1 cellular context compared by ENCODE assay signal in genomic region chr2:101766871-101767739, GRCh38.
TF ChIP-seq lines count a peak whose summit lies in the region.

No MANE protein-coding gene starts in this region.

TF ChIP-seq in HepG2, 621 proteins besides CTCF, POLR2A, EP300 and RAD21 (continued from another document and continues in another):
- TF ChIP-seq BCL3 (CRISPR knock-in tag; IDR thresholded peaks at IDR 0.05) (no peak), TFDP1 (CRISPR knock-in tag; IDR thresholded peaks at IDR 0.05; ENCODE audit: borderline replicate concordance) (peak; percentile 26; the same call in 1 of the 2 replicates), RXRB (CRISPR knock-in tag; IDR thresholded peaks at IDR 0.05; ENCODE audit: borderline replicate concordance) (peak; percentile 60; the same call in 1 of the 2 replicates), PHB2 (IDR thresholded peaks at IDR 0.05; ENCODE audit: partially characterized antibody) (no peak), ZNF33A (CRISPR knock-in tag; IDR thresholded peaks at IDR 0.05; ENCODE audit: borderline replicate concordance) (no peak), ZNF792 (CRISPR knock-in tag; IDR thresholded peaks at IDR 0.05) (0 out of 2 replicates have a peak, but pooled peaks have one; percentile 20), GATA4 (IDR thresholded peaks at IDR 0.05; ENCODE audit: borderline replicate concordance, low read depth) (peak; percentile 83), ZSCAN20 (CRISPR knock-in tag; IDR thresholded peaks at IDR 0.05; ENCODE audit: borderline replicate concordance) (peak; percentile 75), SSRP1 (CRISPR knock-in tag; IDR thresholded peaks at IDR 0.05) (no peak), ZNF589 (CRISPR knock-in tag; conservative IDR thresholded peaks at IDR 0.05) (no peak), SUZ12 (IDR thresholded peaks at IDR 0.05; ENCODE audit: low read depth, low read length) (no peak), MEIS2 (CRISPR knock-in tag; IDR thresholded peaks at IDR 0.05) (peak; percentile 85), ETV6 (CRISPR knock-in tag; conservative IDR thresholded peaks at IDR 0.05) (no peak), GRHL1 (CRISPR knock-in tag; conservative IDR thresholded peaks at IDR 0.05) (no peak), NKX3-1 (CRISPR knock-in tag; IDR thresholded peaks at IDR 0.05) (0 out of 2 replicates have a peak, but pooled peaks have one; percentile 47), ZNF83 (CRISPR knock-in tag; IDR thresholded peaks at IDR 0.05; ENCODE audit: borderline replicate concordance) (no peak), ZBTB3 (CRISPR knock-in tag; IDR thresholded peaks at IDR 0.05; ENCODE audit: borderline replicate concordance, low read depth) (no peak; the same call in 1 of the 2 replicates), ZNF337 (CRISPR knock-in tag; IDR thresholded peaks at IDR 0.05; ENCODE audit: borderline replicate concordance, low read depth) (no peak), MAFK (conservative IDR thresholded peaks at IDR 0.05 in 1 of 2, IDR thresholded peaks at IDR 0.05 in 1 of 2; ENCODE audit: low read length in 2 of 2) (peak; percentile 37 to 41; a peak in 2 of 4 replicates), NR2F2 (IDR thresholded peaks at IDR 0.05; ENCODE audit: borderline replicate concordance, low read depth) (peak; percentile 79; the same call in 1 of the 2 replicates), ZNF749 (CRISPR knock-in tag; IDR thresholded peaks at IDR 0.05; ENCODE audit: borderline replicate concordance) (no peak), ZBTB40 (IDR thresholded peaks at IDR 0.05) (no peak), ZBTB40 (CRISPR knock-in tag; IDR thresholded peaks at IDR 0.05) (no peak), GLI4 (CRISPR knock-in tag; IDR thresholded peaks at IDR 0.05; ENCODE audit: borderline replicate concordance) (no peak), FOXO4 (CRISPR knock-in tag; conservative IDR thresholded peaks at IDR 0.05) (no peak), ZNF564 (CRISPR knock-in tag; IDR thresholded peaks at IDR 0.05) (no peak), ZNF615 (CRISPR knock-in tag; IDR thresholded peaks at IDR 0.05; ENCODE audit: borderline replicate concordance) (no peak), ELK4 (CRISPR knock-in tag; IDR thresholded peaks at IDR 0.05; ENCODE audit: borderline replicate concordance) (no peak), ZMYM2 (CRISPR knock-in tag; IDR thresholded peaks at IDR 0.05) (no peak), FOXP1 (IDR thresholded peaks at IDR 0.05) (0 out of 2 replicates have a peak, but pooled peaks have one; percentile 24), FOXP1 (CRISPR knock-in tag; IDR thresholded peaks at IDR 0.05) (peak; percentile 84), JUN (CRISPR knock-in tag; IDR thresholded peaks at IDR 0.05) (0 out of 2 replicates have a peak, but pooled peaks have one; percentile 61), ZMAT5 (CRISPR knock-in tag; IDR thresholded peaks at IDR 0.05; ENCODE audit: borderline replicate concordance, low read depth) (no peak), ATF3 (CRISPR knock-in tag; IDR thresholded peaks at IDR 0.05) (peak; percentile 16; the same call in 1 of the 2 replicates), KLF9 (CRISPR knock-in tag; IDR thresholded peaks at IDR 0.05; ENCODE audit: low read depth) (0 out of 2 replicates have a peak, but pooled peaks have one; percentile 36), SPEN (CRISPR knock-in tag; IDR thresholded peaks at IDR 0.05; ENCODE audit: low read depth) (no peak; the same call in 1 of the 2 replicates), THAP11 (CRISPR knock-in tag; IDR thresholded peaks at IDR 0.05) (peak; percentile 51), TGIF2 (CRISPR knock-in tag; IDR thresholded peaks at IDR 0.05) (peak; percentile 84; the same call in 1 of the 2 replicates), SP2 (CRISPR knock-in tag; IDR thresholded peaks at IDR 0.05) (no peak), FOXA1 (IDR thresholded peaks at IDR 0.05) (no peak), FOXA1 (CRISPR knock-in tag; IDR thresholded peaks at IDR 0.05) (peak; percentile 65; the same call in 1 of the 2 replicates), ZNF251 (CRISPR knock-in tag; IDR thresholded peaks at IDR 0.05) (no peak), EZH2 (conservative IDR thresholded peaks at IDR 0.05; ENCODE audit: low read depth, low read length) (no peak), ZNF292 (CRISPR knock-in tag; IDR thresholded peaks at IDR 0.05; ENCODE audit: borderline replicate concordance, low read depth) (peak; percentile 83; the same call in 1 of the 2 replicates), ZNF720 (CRISPR knock-in tag; IDR thresholded peaks at IDR 0.05) (no peak), GPN1 (CRISPR knock-in tag; IDR thresholded peaks at IDR 0.05; ENCODE audit: borderline replicate concordance) (no peak), FOXK2 (IDR thresholded peaks at IDR 0.05) (0 out of 2 replicates have a peak, but pooled peaks have one; percentile 14), SIN3A (IDR thresholded peaks at IDR 0.05; ENCODE audit: borderline replicate concordance, low read depth, low read length) (peak; percentile 77; the same call in 1 of the 2 replicates), ONECUT2 (CRISPR knock-in tag; IDR thresholded peaks at IDR 0.05) (no peak)
